13 cellular contexts compared by ENCODE assay signal in genomic region chr1:184940226-184940625, GRCh38.
"Had no signal": no experiment of that assay in that cellular context is flagged by ENCODE, and none has a peak within 500 bp of the region (broad histone marks: within the 10 kb centered on the region; RNA-seq: fewer than 3 reads in every experiment).

No MANE protein-coding gene starts in this region.

- H3K4me1 ChIP-seq: right lobe of liver had no signal

- H3K4me3 ChIP-seq: right lobe of liver had no signal

- H3K9me3 ChIP-seq: right lobe of liver had no signal

- ATAC-seq: left cardiac atrium; naive thymus-derived CD8-positive, alpha-beta T cell; right lobe of liver had no signal

- H3K36me3 ChIP-seq: right lobe of liver had no signal

- H3K27me3 ChIP-seq: right lobe of liver had no signal

- DNase-seq: anterior cingulate cortex; caudate nucleus; cortex of kidney; effector memory CD4-positive, alpha-beta T cell; hypothalamus; left cardiac atrium; naive thymus-derived CD8-positive, alpha-beta T cell; occipital lobe; right lobe of liver; stimulated activated CD4-positive, alpha-beta T cell treated with anti-CD3 and anti-CD28 coated beads, Interleukin-2, amount 100 ng/mL, for 24 hours; stimulated activated naive CD4-positive, alpha-beta T cell; substantia nigra had no signal

- H3K27ac ChIP-seq: epithelial cell of prostate, right lobe of liver had no signal
